1 cellular context compared by ENCODE assay signal in the genomic region with DNA sequence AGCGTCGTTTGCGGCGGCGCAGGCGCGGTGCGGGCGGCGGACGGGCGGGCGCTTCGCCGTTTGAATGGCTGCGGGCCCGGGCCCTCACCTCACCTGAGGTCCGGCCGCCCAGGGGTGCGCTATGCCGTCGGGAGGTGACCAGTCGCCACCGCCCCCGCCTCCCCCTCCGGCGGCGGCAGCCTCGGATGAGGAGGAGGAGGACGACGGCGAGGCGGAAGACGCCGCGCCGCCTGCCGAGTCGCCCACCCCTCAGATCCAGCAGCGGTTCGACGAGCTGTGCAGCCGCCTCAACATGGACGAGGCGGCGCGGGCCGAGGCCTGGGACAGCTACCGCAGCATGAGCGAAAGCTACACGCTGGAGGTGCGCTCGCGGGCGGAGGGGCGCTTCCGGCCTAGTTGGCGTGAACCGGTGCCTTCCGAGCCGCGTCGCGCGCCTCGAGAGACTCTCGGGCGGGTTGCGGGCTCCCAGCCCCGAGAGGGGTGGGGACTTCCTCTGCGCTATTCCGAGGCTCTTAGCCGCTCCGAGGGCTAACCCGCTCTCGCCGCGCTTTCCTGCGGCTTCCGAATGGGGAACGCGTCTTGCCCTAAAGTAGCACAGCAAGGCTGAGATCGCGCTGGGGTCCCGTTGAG.
TF ChIP-seq lines count a peak whose summit lies in the region.

A gene with protein sequence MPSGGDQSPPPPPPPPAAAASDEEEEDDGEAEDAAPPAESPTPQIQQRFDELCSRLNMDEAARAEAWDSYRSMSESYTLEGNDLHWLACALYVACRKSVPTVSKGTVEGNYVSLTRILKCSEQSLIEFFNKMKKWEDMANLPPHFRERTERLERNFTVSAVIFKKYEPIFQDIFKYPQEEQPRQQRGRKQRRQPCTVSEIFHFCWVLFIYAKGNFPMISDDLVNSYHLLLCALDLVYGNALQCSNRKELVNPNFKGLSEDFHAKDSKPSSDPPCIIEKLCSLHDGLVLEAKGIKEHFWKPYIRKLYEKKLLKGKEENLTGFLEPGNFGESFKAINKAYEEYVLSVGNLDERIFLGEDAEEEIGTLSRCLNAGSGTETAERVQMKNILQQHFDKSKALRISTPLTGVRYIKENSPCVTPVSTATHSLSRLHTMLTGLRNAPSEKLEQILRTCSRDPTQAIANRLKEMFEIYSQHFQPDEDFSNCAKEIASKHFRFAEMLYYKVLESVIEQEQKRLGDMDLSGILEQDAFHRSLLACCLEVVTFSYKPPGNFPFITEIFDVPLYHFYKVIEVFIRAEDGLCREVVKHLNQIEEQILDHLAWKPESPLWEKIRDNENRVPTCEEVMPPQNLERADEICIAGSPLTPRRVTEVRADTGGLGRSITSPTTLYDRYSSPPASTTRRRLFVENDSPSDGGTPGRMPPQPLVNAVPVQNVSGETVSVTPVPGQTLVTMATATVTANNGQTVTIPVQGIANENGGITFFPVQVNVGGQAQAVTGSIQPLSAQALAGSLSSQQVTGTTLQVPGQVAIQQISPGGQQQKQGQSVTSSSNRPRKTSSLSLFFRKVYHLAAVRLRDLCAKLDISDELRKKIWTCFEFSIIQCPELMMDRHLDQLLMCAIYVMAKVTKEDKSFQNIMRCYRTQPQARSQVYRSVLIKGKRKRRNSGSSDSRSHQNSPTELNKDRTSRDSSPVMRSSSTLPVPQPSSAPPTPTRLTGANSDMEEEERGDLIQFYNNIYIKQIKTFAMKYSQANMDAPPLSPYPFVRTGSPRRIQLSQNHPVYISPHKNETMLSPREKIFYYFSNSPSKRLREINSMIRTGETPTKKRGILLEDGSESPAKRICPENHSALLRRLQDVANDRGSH (plus strand): TSS at position 36 of the 630 bp plus-strand sequence. CDS start 86 bp downstream, at position 122.

TF ChIP-seq in HEK293, 187 proteins besides CTCF, POLR2A, EP300 and RAD21 (continued from another document):
- TF ChIP-seq ZNF132 (tag by site-specific recombination; IDR thresholded peaks at IDR 0.05; ENCODE audit: borderline replicate concordance) = no peak
TF ChIP-seq in HEK293: peak in this region for 31.
